Comparison of ENCODE assay signal across 1 cellular context in the genomic region with DNA sequence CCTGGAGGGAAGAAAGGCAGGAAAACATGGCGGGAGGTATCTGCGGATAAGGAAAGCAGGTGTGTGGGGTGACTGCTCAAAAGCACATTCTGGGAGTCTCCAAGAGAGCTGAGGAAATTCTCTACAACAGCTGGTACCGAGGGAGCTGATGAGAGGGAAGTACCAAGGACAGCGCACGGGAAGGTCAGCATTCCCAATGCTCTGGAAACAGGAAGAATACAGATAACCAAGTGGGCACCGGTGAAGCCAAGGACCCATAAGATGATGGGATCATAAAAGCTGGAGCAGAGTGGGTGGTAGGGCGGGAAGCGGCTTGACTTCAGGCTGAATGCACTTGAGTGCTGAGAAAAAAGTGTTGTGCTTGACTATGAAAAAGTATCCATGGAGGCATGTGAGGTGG.
TF ChIP-seq lines count a peak whose summit lies in the region.

No MANE protein-coding gene starts in this region.

TF ChIP-seq in WTC11, 78 proteins besides CTCF, POLR2A, EP300 and RAD21 (continued from another document):
- TF ChIP-seq, protein P1, sequence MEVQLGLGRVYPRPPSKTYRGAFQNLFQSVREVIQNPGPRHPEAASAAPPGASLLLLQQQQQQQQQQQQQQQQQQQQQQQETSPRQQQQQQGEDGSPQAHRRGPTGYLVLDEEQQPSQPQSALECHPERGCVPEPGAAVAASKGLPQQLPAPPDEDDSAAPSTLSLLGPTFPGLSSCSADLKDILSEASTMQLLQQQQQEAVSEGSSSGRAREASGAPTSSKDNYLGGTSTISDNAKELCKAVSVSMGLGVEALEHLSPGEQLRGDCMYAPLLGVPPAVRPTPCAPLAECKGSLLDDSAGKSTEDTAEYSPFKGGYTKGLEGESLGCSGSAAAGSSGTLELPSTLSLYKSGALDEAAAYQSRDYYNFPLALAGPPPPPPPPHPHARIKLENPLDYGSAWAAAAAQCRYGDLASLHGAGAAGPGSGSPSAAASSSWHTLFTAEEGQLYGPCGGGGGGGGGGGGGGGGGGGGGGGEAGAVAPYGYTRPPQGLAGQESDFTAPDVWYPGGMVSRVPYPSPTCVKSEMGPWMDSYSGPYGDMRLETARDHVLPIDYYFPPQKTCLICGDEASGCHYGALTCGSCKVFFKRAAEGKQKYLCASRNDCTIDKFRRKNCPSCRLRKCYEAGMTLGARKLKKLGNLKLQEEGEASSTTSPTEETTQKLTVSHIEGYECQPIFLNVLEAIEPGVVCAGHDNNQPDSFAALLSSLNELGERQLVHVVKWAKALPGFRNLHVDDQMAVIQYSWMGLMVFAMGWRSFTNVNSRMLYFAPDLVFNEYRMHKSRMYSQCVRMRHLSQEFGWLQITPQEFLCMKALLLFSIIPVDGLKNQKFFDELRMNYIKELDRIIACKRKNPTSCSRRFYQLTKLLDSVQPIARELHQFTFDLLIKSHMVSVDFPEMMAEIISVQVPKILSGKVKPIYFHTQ (CRISPR knock-in tag; IDR thresholded peaks at IDR 0.05), result no peak
- TF ChIP-seq FOXJ3 (CRISPR knock-in tag; IDR thresholded peaks at IDR 0.05; ENCODE audit: borderline replicate concordance), result no peak
- TF ChIP-seq, protein P2, sequence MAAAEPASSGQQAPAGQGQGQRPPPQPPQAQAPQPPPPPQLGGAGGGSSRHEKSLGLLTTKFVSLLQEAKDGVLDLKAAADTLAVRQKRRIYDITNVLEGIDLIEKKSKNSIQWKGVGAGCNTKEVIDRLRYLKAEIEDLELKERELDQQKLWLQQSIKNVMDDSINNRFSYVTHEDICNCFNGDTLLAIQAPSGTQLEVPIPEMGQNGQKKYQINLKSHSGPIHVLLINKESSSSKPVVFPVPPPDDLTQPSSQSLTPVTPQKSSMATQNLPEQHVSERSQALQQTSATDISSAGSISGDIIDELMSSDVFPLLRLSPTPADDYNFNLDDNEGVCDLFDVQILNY (CRISPR knock-in tag; IDR thresholded peaks at IDR 0.05), result no peak
- 0 out of 2 replicates have a peak, but pooled peaks have one; percentile 23 for TF ChIP-seq PRRX2 (CRISPR knock-in tag; IDR thresholded peaks at IDR 0.05)
- TF ChIP-seq, protein P3, sequence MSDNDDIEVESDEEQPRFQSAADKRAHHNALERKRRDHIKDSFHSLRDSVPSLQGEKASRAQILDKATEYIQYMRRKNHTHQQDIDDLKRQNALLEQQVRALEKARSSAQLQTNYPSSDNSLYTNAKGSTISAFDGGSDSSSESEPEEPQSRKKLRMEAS (CRISPR knock-in tag; IDR thresholded peaks at IDR 0.05), result no peak
- TF ChIP-seq HMGA2 (CRISPR knock-in tag; IDR thresholded peaks at IDR 0.05), result no peak
- TF ChIP-seq, protein P4, sequence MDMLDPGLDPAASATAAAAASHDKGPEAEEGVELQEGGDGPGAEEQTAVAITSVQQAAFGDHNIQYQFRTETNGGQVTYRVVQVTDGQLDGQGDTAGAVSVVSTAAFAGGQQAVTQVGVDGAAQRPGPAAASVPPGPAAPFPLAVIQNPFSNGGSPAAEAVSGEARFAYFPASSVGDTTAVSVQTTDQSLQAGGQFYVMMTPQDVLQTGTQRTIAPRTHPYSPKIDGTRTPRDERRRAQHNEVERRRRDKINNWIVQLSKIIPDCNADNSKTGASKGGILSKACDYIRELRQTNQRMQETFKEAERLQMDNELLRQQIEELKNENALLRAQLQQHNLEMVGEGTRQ (CRISPR knock-in tag; IDR thresholded peaks at IDR 0.05), result no peak
- TF ChIP-seq ETV6 (CRISPR knock-in tag; IDR thresholded peaks at IDR 0.05), result 0 out of 2 replicates have a peak, but pooled peaks have one; percentile 30
- TF ChIP-seq ZNF671 (CRISPR knock-in tag; IDR thresholded peaks at IDR 0.05), result no peak
- peak; percentile 29; the same call in 1 of the 2 replicates for TF ChIP-seq TEAD1 (CRISPR knock-in tag; IDR thresholded peaks at IDR 0.05)
- 0 out of 2 replicates have a peak, but pooled peaks have one; percentile 32 for TF ChIP-seq CREM (CRISPR knock-in tag; IDR thresholded peaks at IDR 0.05)
- TF ChIP-seq, protein P5, sequence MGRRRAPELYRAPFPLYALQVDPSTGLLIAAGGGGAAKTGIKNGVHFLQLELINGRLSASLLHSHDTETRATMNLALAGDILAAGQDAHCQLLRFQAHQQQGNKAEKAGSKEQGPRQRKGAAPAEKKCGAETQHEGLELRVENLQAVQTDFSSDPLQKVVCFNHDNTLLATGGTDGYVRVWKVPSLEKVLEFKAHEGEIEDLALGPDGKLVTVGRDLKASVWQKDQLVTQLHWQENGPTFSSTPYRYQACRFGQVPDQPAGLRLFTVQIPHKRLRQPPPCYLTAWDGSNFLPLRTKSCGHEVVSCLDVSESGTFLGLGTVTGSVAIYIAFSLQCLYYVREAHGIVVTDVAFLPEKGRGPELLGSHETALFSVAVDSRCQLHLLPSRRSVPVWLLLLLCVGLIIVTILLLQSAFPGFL (CRISPR knock-in tag; IDR thresholded peaks at IDR 0.05; ENCODE audit: borderline replicate concordance), result no peak
- no peak for TF ChIP-seq ZNF121 (CRISPR knock-in tag; IDR thresholded peaks at IDR 0.05)
- TF ChIP-seq SP1 (CRISPR knock-in tag; conservative IDR thresholded peaks at IDR 0.05), result no peak
- no peak for TF ChIP-seq GABPB1 (CRISPR knock-in tag; IDR thresholded peaks at IDR 0.05)
- no peak for TF ChIP-seq CBFB (CRISPR knock-in tag; IDR thresholded peaks at IDR 0.05; ENCODE audit: low read depth)
- TF ChIP-seq TCF7 (CRISPR knock-in tag; IDR thresholded peaks at IDR 0.05; ENCODE audit: low read depth), result no peak
- TF ChIP-seq GRHL2 (CRISPR knock-in tag; IDR thresholded peaks at IDR 0.05; ENCODE audit: insufficient replicate concordance, severe bottlenecking), result no peak
- TF ChIP-seq, protein P6, sequence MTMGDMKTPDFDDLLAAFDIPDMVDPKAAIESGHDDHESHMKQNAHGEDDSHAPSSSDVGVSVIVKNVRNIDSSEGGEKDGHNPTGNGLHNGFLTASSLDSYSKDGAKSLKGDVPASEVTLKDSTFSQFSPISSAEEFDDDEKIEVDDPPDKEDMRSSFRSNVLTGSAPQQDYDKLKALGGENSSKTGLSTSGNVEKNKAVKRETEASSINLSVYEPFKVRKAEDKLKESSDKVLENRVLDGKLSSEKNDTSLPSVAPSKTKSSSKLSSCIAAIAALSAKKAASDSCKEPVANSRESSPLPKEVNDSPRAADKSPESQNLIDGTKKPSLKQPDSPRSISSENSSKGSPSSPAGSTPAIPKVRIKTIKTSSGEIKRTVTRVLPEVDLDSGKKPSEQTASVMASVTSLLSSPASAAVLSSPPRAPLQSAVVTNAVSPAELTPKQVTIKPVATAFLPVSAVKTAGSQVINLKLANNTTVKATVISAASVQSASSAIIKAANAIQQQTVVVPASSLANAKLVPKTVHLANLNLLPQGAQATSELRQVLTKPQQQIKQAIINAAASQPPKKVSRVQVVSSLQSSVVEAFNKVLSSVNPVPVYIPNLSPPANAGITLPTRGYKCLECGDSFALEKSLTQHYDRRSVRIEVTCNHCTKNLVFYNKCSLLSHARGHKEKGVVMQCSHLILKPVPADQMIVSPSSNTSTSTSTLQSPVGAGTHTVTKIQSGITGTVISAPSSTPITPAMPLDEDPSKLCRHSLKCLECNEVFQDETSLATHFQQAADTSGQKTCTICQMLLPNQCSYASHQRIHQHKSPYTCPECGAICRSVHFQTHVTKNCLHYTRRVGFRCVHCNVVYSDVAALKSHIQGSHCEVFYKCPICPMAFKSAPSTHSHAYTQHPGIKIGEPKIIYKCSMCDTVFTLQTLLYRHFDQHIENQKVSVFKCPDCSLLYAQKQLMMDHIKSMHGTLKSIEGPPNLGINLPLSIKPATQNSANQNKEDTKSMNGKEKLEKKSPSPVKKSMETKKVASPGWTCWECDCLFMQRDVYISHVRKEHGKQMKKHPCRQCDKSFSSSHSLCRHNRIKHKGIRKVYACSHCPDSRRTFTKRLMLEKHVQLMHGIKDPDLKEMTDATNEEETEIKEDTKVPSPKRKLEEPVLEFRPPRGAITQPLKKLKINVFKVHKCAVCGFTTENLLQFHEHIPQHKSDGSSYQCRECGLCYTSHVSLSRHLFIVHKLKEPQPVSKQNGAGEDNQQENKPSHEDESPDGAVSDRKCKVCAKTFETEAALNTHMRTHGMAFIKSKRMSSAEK (CRISPR knock-in tag; IDR thresholded peaks at IDR 0.05; ENCODE audit: borderline replicate concordance), result no peak
- TF ChIP-seq, protein P7, sequence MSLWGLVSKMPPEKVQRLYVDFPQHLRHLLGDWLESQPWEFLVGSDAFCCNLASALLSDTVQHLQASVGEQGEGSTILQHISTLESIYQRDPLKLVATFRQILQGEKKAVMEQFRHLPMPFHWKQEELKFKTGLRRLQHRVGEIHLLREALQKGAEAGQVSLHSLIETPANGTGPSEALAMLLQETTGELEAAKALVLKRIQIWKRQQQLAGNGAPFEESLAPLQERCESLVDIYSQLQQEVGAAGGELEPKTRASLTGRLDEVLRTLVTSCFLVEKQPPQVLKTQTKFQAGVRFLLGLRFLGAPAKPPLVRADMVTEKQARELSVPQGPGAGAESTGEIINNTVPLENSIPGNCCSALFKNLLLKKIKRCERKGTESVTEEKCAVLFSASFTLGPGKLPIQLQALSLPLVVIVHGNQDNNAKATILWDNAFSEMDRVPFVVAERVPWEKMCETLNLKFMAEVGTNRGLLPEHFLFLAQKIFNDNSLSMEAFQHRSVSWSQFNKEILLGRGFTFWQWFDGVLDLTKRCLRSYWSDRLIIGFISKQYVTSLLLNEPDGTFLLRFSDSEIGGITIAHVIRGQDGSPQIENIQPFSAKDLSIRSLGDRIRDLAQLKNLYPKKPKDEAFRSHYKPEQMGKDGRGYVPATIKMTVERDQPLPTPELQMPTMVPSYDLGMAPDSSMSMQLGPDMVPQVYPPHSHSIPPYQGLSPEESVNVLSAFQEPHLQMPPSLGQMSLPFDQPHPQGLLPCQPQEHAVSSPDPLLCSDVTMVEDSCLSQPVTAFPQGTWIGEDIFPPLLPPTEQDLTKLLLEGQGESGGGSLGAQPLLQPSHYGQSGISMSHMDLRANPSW (CRISPR knock-in tag; conservative IDR thresholded peaks at IDR 0.05; ENCODE audit: low read depth), result no peak
